9 cellular contexts compared by ENCODE assay signal in genomic region chr15:31473384-31474058, GRCh38.
DNase-seq lines count a peak whose midpoint lies in the region; ATAC-seq and TF ChIP-seq lines count a peak whose summit lies in the region.
"Had no signal": no experiment of that assay in that cellular context is flagged by ENCODE, and none has a peak within 500 bp of the region (broad histone marks: within the 10 kb centered on the region; RNA-seq: fewer than 3 reads in every experiment).

No MANE protein-coding gene starts in this region.

- peak; percentile 12 for ATAC-seq in HG03280 (IDR thresholded peaks at IDR 0.05; ENCODE audit: unreplicated experiment)

- intact Hi-C loops in spleen (cut with DNase I; ENCODE audit: low total_unique reads): no loop called here

- H3K27ac ChIP-seq in spleen: peak overlapping the region; percentile 27 to 88 (median 84)
- H3K27ac ChIP-seq: 22Rv1 had no signal

- H3K4me1 Mint-ChIP-seq in chondrocyte (ENCODE audit: low read depth): peaks cover 34% of the 10 kb centered on the region

- 47 to 54% (median 51%) methylated on average over 6 of the region's 6 CpGs for WGBS in spleen, 5 donors

- TF ChIP-seq CTCF in chondrocyte (IDR thresholded peaks at IDR 0.05): no peak
- TF ChIP-seq CTCF in spleen (IDR thresholded peaks at IDR 0.05 in 8 of 11, conservative IDR thresholded peaks at IDR 0.05 in 3 of 11): no peak

- DNase-seq in DMS 273 (lab: John Stamatoyannopoulos, UW; ENCODE audit: unreplicated experiment) (peak; percentile 11), DMS 273 treated with DMSO at 0.1 percent for 48 hours (lab: John Stamatoyannopoulos, UW) (no peak), chondrocyte (ENCODE audit: low spot score) (no peak), spleen (peak; percentile 69), iPS-NIHi7 (ENCODE audit: extremely low spot score) (no peak), OCI-M2 (lab: John Stamatoyannopoulos, UW; ENCODE audit: unreplicated experiment) (no peak), HuH-7.5 (ENCODE audit: low spot score) (no peak)

- TF ChIP-seq POLR2A in spleen (IDR thresholded peaks at IDR 0.05): no peak

- no peaks in the 10 kb centered on the region for H3K36me3 ChIP-seq in spleen

- H3K9me3 Mint-ChIP-seq in chondrocyte (ENCODE audit: low read depth): no peaks in the 10 kb centered on the region

- no peaks in the 10 kb centered on the region for H3K27me3 ChIP-seq in spleen (replicated peaks in 1 of 7)

- H3K4me1 ChIP-seq in spleen: peaks cover 8 to 50% (median 32%) of the 10 kb centered on the region in 6 donors

- peak overlapping the region; percentile 81 for H3K27ac Mint-ChIP-seq in chondrocyte (ENCODE audit: unreplicated experiment)

- no peaks in the 10 kb centered on the region for H3K27me3 Mint-ChIP-seq in chondrocyte (ENCODE audit: low read depth)

- no peaks in the 10 kb centered on the region for H3K9me3 ChIP-seq in spleen

- H3K4me3 ChIP-seq in spleen: peak overlapping the region in 4 of 8 donors; percentile 3 to 54 (median 11)

- H3K4me3 Mint-ChIP-seq in chondrocyte (ENCODE audit: unreplicated experiment): no peak overlapping the region

- peaks cover 2% of the 10 kb centered on the region for H3K36me3 Mint-ChIP-seq in chondrocyte (ENCODE audit: low read depth)

Comparison
In these comparisons a context has a peak if more than half of its experiments do, and no peak if none do; other contexts are left out.
1. DNase-seq: peak in DMS 273 (single experiment) and spleen (single experiment); none in DMS 273 treated with DMSO at 0.1 percent for 48 hours (single experiment), chondrocyte (single experiment), iPS-NIHi7 (single experiment), OCI-M2 (single experiment) and HuH-7.5 (single experiment).